In the genomic region with DNA sequence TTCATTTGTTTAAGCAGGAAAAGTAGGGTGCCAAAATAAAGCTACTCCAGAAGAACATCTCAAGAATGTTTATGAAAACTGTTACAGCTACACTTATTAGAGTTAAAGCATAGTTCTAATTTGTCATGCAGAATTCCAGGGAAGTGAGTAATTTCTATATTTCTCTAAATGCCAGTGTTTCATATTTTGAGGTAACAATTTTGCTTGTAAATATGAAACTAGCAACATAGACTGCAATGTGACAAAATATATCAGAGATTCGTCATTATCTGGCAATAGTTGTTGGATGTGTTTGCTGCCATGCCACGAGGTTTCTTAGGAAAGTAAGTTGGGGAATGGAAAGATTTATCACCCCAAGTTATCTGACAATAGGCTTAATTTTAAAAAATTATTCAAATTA, we compare ENCODE assay signal across 15 cellular contexts.
DNase-seq lines count a peak whose midpoint lies in the region; ATAC-seq, FAIRE-seq and TF ChIP-seq lines count a peak whose summit lies in the region.
"Had no signal": no experiment of that assay in that cellular context is flagged by ENCODE, and none has a peak within 500 bp of the region (broad histone marks: within the 10 kb centered on the region; RNA-seq: fewer than 3 reads in every experiment).

No MANE protein-coding gene starts in this region.

- TF ChIP-seq RAD21 in A549 (conservative IDR thresholded peaks at IDR 0.05 in 1 of 2, IDR thresholded peaks at IDR 0.05 in 1 of 2) = no peak

- no peaks in the 10 kb centered on the region for H3K9me1 ChIP-seq in keratinocyte (ENCODE audit: control insufficient read depth, extremely low read depth, insufficient read depth, low read length)

- H3K4me3 ChIP-seq in A549 (0 out of 3 replicates have a peak overlapping the region, but pooled peaks have one; percentile 2), mammary epithelial cell (replicated peaks in 1 of 3; ENCODE audit: insufficient read depth in 1 of 3, low read depth in 2 of 3, low read length in 3 of 3) (no peak overlapping the region), keratinocyte (ENCODE audit: control insufficient read depth in 2 of 3, extremely low read depth in 1 of 3, insufficient read depth in 2 of 3, low read depth in 1 of 3, low read length in 3 of 3) (peak overlapping the region in 1 of 3 experiments; percentile 28), esophagus squamous epithelium (no peak overlapping the region)
- H3K4me3 ChIP-seq in effector memory CD4-positive, alpha-beta T cell (ENCODE audit: insufficient read depth, low read depth, low read length, poor library complexity, severe bottlenecking) = no peak overlapping the region
- H3K4me3 ChIP-seq: spleen had no signal

- H3K27ac ChIP-seq in A549 = peak overlapping the region; percentile 87 to 93
- peak overlapping the region; percentile 81 for H3K27ac ChIP-seq in mammary epithelial cell (ENCODE audit: insufficient read depth, low read depth, low read length)
- H3K27ac ChIP-seq in keratinocyte (ENCODE audit: control insufficient read depth, insufficient read depth, low read length) = peak overlapping the region; percentile 61
- no peak overlapping the region for H3K27ac ChIP-seq in effector memory CD4-positive, alpha-beta T cell (ENCODE audit: insufficient read depth, low read length, poor library complexity, severe bottlenecking)
- H3K27ac ChIP-seq in esophagus squamous epithelium = no peak overlapping the region
- H3K27ac ChIP-seq: spleen had no signal

- H3K4me1 ChIP-seq in A549 = peaks cover 60% of the 10 kb centered on the region
- peaks cover 48% of the 10 kb centered on the region for H3K4me1 ChIP-seq in mammary epithelial cell (ENCODE audit: insufficient read depth, low read length)
- peaks cover 43% of the 10 kb centered on the region for H3K4me1 ChIP-seq in keratinocyte (ENCODE audit: control insufficient read depth, extremely low read depth, insufficient read depth, low read length)
- no peaks in the 10 kb centered on the region for H3K4me1 ChIP-seq in effector memory CD4-positive, alpha-beta T cell (ENCODE audit: control insufficient read depth, insufficient read depth, low read length, poor library complexity, severe bottlenecking)
- peaks cover 0 to 10% (median 0%) of the 10 kb centered on the region in 3 donors for H3K4me1 ChIP-seq in esophagus squamous epithelium

- peak overlapping the region; percentile 73 for H3K4me2 ChIP-seq in A549
- peak overlapping the region; percentile 35 for H3K4me2 ChIP-seq in mammary epithelial cell (ENCODE audit: insufficient read depth, low read depth, low read length)
- H3K4me2 ChIP-seq in keratinocyte (ENCODE audit: control insufficient read depth, extremely low read depth, insufficient read depth, low read depth, low read length) = peak overlapping the region; percentile 36

- FAIRE-seq in A549 (lab: Jason Lieb, UNC) = no peak
- FAIRE-seq in keratinocyte (lab: Jason Lieb, UNC) = peak; percentile 59
- FAIRE-seq: D721Med had no signal

- H3K9me3 ChIP-seq in A549 (peaks cover 7% of the 10 kb centered on the region; the same call in 2 of the 3 replicates), mammary epithelial cell (replicated peaks; ENCODE audit: insufficient read depth, low read length) (no peaks in the 10 kb centered on the region), keratinocyte (ENCODE audit: control insufficient read depth, low read depth, low read length) (no peaks in the 10 kb centered on the region), esophagus squamous epithelium (no peaks in the 10 kb centered on the region)
- no peaks in the 10 kb centered on the region for H3K9me3 ChIP-seq in effector memory CD4-positive, alpha-beta T cell (ENCODE audit: control insufficient read depth, low read length)
- H3K9me3 ChIP-seq: spleen had no signal

- DNase-seq in A549 (ENCODE audit: low read depth in 1 of 2, low spot score in 1 of 2) = peak in 1 of 2 experiments; percentile 41
- DNase-seq in LHCN-M2 (ENCODE audit: low read depth) = peak; percentile 80
- peak; percentile 43 for DNase-seq in mammary epithelial cell
- DNase-seq in keratinocyte (ENCODE audit: low read depth, low spot score) = no peak
- no peak for DNase-seq in GM10266 (ENCODE audit: extremely low spot score)
- DNase-seq in GF-D8 (lab: John Stamatoyannopoulos, UW) = no peak
- no peak for DNase-seq in effector memory CD4-positive, alpha-beta T cell
- no peak for DNase-seq in esophagus squamous epithelium (lab: John Stamatoyannopoulos, UW)
- DNase-seq: ACHN; activated naive CD4-positive, alpha-beta T cell treated with Interleukin-2 at 50 U/mL for 16 hours; central memory CD4-positive, alpha-beta T cell; NCI-H2171 treated with DMSO at 0.1 percent for 48 hours; nucleus accumbens; spleen had no signal

- H3K27me3 ChIP-seq in mammary epithelial cell (ENCODE audit: insufficient read depth, low read length) (no peaks in the 10 kb centered on the region), keratinocyte (ENCODE audit: control insufficient read depth, extremely low read depth, insufficient read depth, low read length) (no peaks in the 10 kb centered on the region), esophagus squamous epithelium (no peaks in the 10 kb centered on the region)
- H3K27me3 ChIP-seq in effector memory CD4-positive, alpha-beta T cell (replicated peaks; ENCODE audit: control insufficient read depth, insufficient read depth, low read length, poor library complexity, severe bottlenecking) = peaks cover 3% of the 10 kb centered on the region
- H3K27me3 ChIP-seq: spleen had no signal

- CTCF ChIA-PET in A549 (lab: Yijun Ruan, JAX) (interaction anchor here (0.6 kb wide), 1 partner anchor 110 kb away, joined by 3 read pairs; no protein-coding TSS in a partner anchor), mammary epithelial cell (lab: Charles Lee; ENCODE audit: low non-redundant PET) (no interaction called here)

- H3K9ac ChIP-seq in mammary epithelial cell (ENCODE audit: insufficient read depth, low read length) (no peak overlapping the region), keratinocyte (ENCODE audit: control insufficient read depth, extremely low read depth, insufficient read depth, low read length) (peak overlapping the region; percentile 36)

- H2AFZ ChIP-seq in mammary epithelial cell (ENCODE audit: low read depth, low read length) (no peak overlapping the region), keratinocyte (ENCODE audit: control insufficient read depth, low read length) (peak overlapping the region; percentile 63)

- POLR2A ChIA-PET in A549 (lab: Yijun Ruan, JAX) = no interaction called here

- no peak for TF ChIP-seq CTCF in A549 (IDR thresholded peaks at IDR 0.05)
- no peak for TF ChIP-seq CTCF in mammary epithelial cell (conservative IDR thresholded peaks at IDR 0.05 in 1 of 2, IDR thresholded peaks at IDR 0.05 in 1 of 2; ENCODE audit: extremely low read depth in 1 of 2, insufficient read depth in 1 of 2, low read depth in 1 of 2, low read length in 2 of 2)
- TF ChIP-seq CTCF in keratinocyte (optimal IDR thresholded peaks at IDR 0.05 in 1 of 3, IDR thresholded peaks at IDR 0.05 in 1 of 3, conservative IDR thresholded peaks at IDR 0.05 in 1 of 3; ENCODE audit: extremely low read depth in 1 of 3, insufficient read depth in 2 of 3, low read length in 3 of 3) = no peak
- no peak for TF ChIP-seq CTCF in GM10266 (IDR thresholded peaks at IDR 0.05; ENCODE audit: control insufficient read depth, insufficient read depth, low read depth, missing control alignments)
- no peak for TF ChIP-seq CTCF in esophagus squamous epithelium (IDR thresholded peaks at IDR 0.05)

- 3% methylated on average over 2 of the region's 2 CpGs for WGBS in A549 (ENCODE audit: missing lambda C conversion rate)
- WGBS in mammary epithelial cell (ENCODE audit: low coverage, missing lambda C conversion rate) = 23% methylated on average over 2 of the region's 2 CpGs
- 49 to 58% methylated on average over 2 of the region's 2 CpGs for WGBS in esophagus squamous epithelium, 2 donors

- dilution Hi-C loops in mammary epithelial cell (cut with HindIII; ENCODE audit: low sequenced_read_pairs) = no loop called here
- dilution Hi-C loops in keratinocyte (cut with MboI; ENCODE audit: extremely low pct_ligation_motif_present, low sequenced_read_pairs) = no loop called here

- H3K79me2 ChIP-seq in mammary epithelial cell (ENCODE audit: insufficient read depth, low read length) (no peaks in the 10 kb centered on the region), keratinocyte (ENCODE audit: control insufficient read depth, insufficient read depth, low read length) (no peaks in the 10 kb centered on the region)

- in situ Hi-C loops in mammary epithelial cell (cut with MboI; ENCODE audit: low sequenced_read_pairs in 2 of 2) = no loop called here

- TF ChIP-seq EP300 in A549 (IDR thresholded peaks at IDR 0.05) = no peak; a peak in 1 of 5 replicates

- H4K20me1 ChIP-seq in mammary epithelial cell (ENCODE audit: insufficient read depth, low read length) = no peaks in the 10 kb centered on the region
- no peaks in the 10 kb centered on the region for H4K20me1 ChIP-seq in keratinocyte (ENCODE audit: control insufficient read depth, extremely low read depth, insufficient read depth, low read length)

- H3K36me3 ChIP-seq in mammary epithelial cell (ENCODE audit: insufficient read depth, low read length) (no peaks in the 10 kb centered on the region), keratinocyte (ENCODE audit: control insufficient read depth in 2 of 2, extremely low read depth in 1 of 2, insufficient read depth in 2 of 2, low read length in 2 of 2) (no peaks in the 10 kb centered on the region), esophagus squamous epithelium (no peaks in the 10 kb centered on the region)
- H3K36me3 ChIP-seq in effector memory CD4-positive, alpha-beta T cell (ENCODE audit: control insufficient read depth, insufficient read depth, low read length) = no peaks in the 10 kb centered on the region
- H3K36me3 ChIP-seq: spleen had no signal

- ATAC-seq in A549 = no peak; a peak in 1 of 6 replicates

- intact Hi-C loops in mammary epithelial cell (cut with micrococcal nuclease) = no loop called here
- intact Hi-C loops in esophagus squamous epithelium (cut with DNase I) = no loop called here

- BruUV-seq in mammary epithelial cell (replicated peaks; lab: Mats Ljungman, UMichigan) = no TSS peak

- TF ChIP-seq POLR2A in A549 (IDR thresholded peaks at IDR 0.05; ENCODE audit: low read length) = no peak
- TF ChIP-seq POLR2A in esophagus squamous epithelium (IDR thresholded peaks at IDR 0.05) = no peak

TF ChIP-seq in A549, 52 proteins besides CTCF, POLR2A, EP300 and RAD21 (continues in another document):
- no peak for TF ChIP-seq FOSL2 (IDR thresholded peaks at IDR 0.05)
- peak; percentile 67 for TF ChIP-seq FOSL2 (CRISPR knock-in tag; IDR thresholded peaks at IDR 0.05)
- TF ChIP-seq HOXA7 (CRISPR knock-in tag; IDR thresholded peaks at IDR 0.05) = no peak
- no peak for TF ChIP-seq CBX8 (IDR thresholded peaks at IDR 0.05)
- TF ChIP-seq TP53 (CRISPR knock-in tag; IDR thresholded peaks at IDR 0.05) = no peak
- no peak for TF ChIP-seq EHMT2 (IDR thresholded peaks at IDR 0.05; ENCODE audit: low read depth)

Comparison
In these comparisons a context has a peak if more than half of its experiments do, and no peak if none do; other contexts are left out.
1. DNase-seq: peak in LHCN-M2 (single experiment) and mammary epithelial cell (single experiment); none in keratinocyte (single experiment), GM10266 (single experiment), GF-D8 (single experiment), effector memory CD4-positive, alpha-beta T cell (0 of 3) and esophagus squamous epithelium (single experiment).
2. H3K27ac ChIP-seq: peak in A549 (2 of 2), mammary epithelial cell (single experiment) and keratinocyte (single experiment); none in effector memory CD4-positive, alpha-beta T cell (single experiment) and esophagus squamous epithelium (0 of 4).
3. Peak in every context shown above with its lines, with median percentiles within 50 percentile points of each other: H3K4me2 ChIP-seq.